ENCODE assay signal across 18 cellular contexts in the genomic region with DNA sequence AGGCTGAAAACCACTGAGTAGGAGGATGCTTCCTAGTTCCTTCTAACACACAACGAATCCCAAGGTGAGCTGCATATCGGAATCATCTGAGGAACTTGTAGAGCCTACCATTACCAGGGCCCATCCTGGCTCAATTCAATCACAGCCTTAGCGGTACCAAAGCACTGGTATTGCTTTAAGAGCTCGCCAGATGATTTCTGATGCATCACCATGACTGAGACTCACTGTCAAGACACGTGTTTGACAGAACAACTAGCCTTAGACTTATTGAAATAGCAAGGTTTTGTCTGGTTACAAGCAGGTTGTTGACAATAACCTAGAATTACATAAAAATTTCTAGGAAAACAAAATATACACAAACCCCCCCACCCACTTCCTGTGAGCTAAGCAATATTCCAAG.
A peak's percentile ranks its signal among the peaks of the same experiment; 100 is the strongest.
DNase-seq lines count a peak whose midpoint lies in the region; ATAC-seq and TF ChIP-seq lines count a peak whose summit lies in the region.
"Had no signal": no experiment of that assay in that cellular context is flagged by ENCODE, and none has a peak within 500 bp of the region (broad histone marks: within the 10 kb centered on the region; RNA-seq: fewer than 3 reads in every experiment).

No MANE protein-coding gene starts in this region.

- H3K4me3 Mint-ChIP-seq in stimulated activated memory B cell treated with anti-CD40 and anti-IgM and Interleukin-4, amounts not matched to agents 10 μg/mL and 1 μg/mL and 100 μg/mL, for 72 hours = no peak overlapping the region
- H3K4me3 Mint-ChIP-seq: brain had no signal

- WGBS in aorta, 2 donors = 66 to 68% methylated on average over 5 of the region's 5 CpGs

- peaks cover 73% of the 10 kb centered on the region for H3K4me1 Mint-ChIP-seq in stimulated activated memory B cell treated with anti-CD40 and anti-IgM and Interleukin-4, amounts not matched to agents 10 μg/mL and 1 μg/mL and 100 μg/mL, for 72 hours

- peak overlapping the region; percentile 84 for H3K27ac Mint-ChIP-seq in stimulated activated memory B cell treated with anti-CD40 and anti-IgM and Interleukin-4, amounts not matched to agents 10 μg/mL and 1 μg/mL and 100 μg/mL, for 72 hours

- H3K36me3 ChIP-seq in left ventricle myocardium inferior (no peaks in the 10 kb centered on the region), OCI-LY1 (ENCODE audit: insufficient read depth, low read length) (peaks cover 15% of the 10 kb centered on the region), WERI-Rb-1 (no peaks in the 10 kb centered on the region), aorta (ENCODE audit: control insufficient read depth in 1 of 2, insufficient read depth in 2 of 2, low read length in 1 of 2) (no peaks in the 10 kb centered on the region)
- H3K36me3 ChIP-seq: esophagus muscularis mucosa, lower lobe of right lung, pancreas, right lobe of liver, uterus had no signal

- H3K4me1 ChIP-seq in left ventricle myocardium inferior (peaks cover 68% of the 10 kb centered on the region), OCI-LY1 (ENCODE audit: insufficient read depth, low read length, severe bottlenecking) (peaks cover 73% of the 10 kb centered on the region), aorta (ENCODE audit: control insufficient read depth in 1 of 2, insufficient read depth in 2 of 2, low read length in 2 of 2) (no peaks in the 10 kb centered on the region)
- H3K4me1 ChIP-seq: right lobe of liver, uterus had no signal

- H3K79me2 ChIP-seq in OCI-LY1 (ENCODE audit: insufficient read depth, low read length) = peaks cover 44% of the 10 kb centered on the region

- intact Hi-C loops in left ventricle myocardium inferior (cut with micrococcal nuclease) (no loop called here), left cardiac atrium (cut with DNase I) (no loop called here), aorta (cut with DNase I) (no loop called here)

- H3K27ac ChIP-seq in left ventricle myocardium inferior (replicated peaks) = peak overlapping the region; percentile 45
- peak overlapping the region; percentile 93 for H3K27ac ChIP-seq in OCI-LY1 (ENCODE audit: low read depth, low read length, poor library complexity, severe bottlenecking)
- no peak overlapping the region for H3K27ac ChIP-seq in WERI-Rb-1
- no peak overlapping the region for H3K27ac ChIP-seq in aorta (ENCODE audit: low read depth in 1 of 2, low read length in 2 of 2)
- H3K27ac ChIP-seq: esophagus muscularis mucosa, lower lobe of right lung, pancreas, right lobe of liver, uterus had no signal

- H3K9me3 ChIP-seq in left ventricle myocardium inferior (replicated peaks) = peaks cover 7% of the 10 kb centered on the region
- peaks cover 3% of the 10 kb centered on the region; the same call in 1 of the 2 replicates for H3K9me3 ChIP-seq in OCI-LY1 (ENCODE audit: low read length)
- H3K9me3 ChIP-seq in WERI-Rb-1 (ENCODE audit: severe bottlenecking) = no peaks in the 10 kb centered on the region
- H3K9me3 ChIP-seq in aorta (ENCODE audit: control insufficient read depth, low read length) = no peaks in the 10 kb centered on the region
- H3K9me3 ChIP-seq: esophagus muscularis mucosa, lower lobe of right lung, pancreas, right lobe of liver, uterus had no signal

- H2AFZ ChIP-seq in OCI-LY1 (ENCODE audit: low read length) = no peak overlapping the region

- H3K9me2 ChIP-seq in OCI-LY1 (ENCODE audit: low read depth, low read length) = no peaks in the 10 kb centered on the region

- H3K36me3 Mint-ChIP-seq in stimulated activated memory B cell treated with anti-CD40 and anti-IgM and Interleukin-4, amounts not matched to agents 10 μg/mL and 1 μg/mL and 100 μg/mL, for 72 hours = peaks cover 8% of the 10 kb centered on the region

- 0 out of 2 replicates have a peak, but pooled peaks cover 4% of the 10 kb centered on the region for H3F3A ChIP-seq in OCI-LY1 (ENCODE audit: insufficient read depth, low read length)

- H3K27me3 ChIP-seq in left ventricle myocardium inferior (ENCODE audit: low read depth) (no peaks in the 10 kb centered on the region), OCI-LY1 (ENCODE audit: insufficient read depth, low read length) (no peaks in the 10 kb centered on the region), WERI-Rb-1 (ENCODE audit: insufficient read depth, low read depth, severe bottlenecking) (no peaks in the 10 kb centered on the region), aorta (ENCODE audit: control insufficient read depth in 1 of 2, insufficient read depth in 2 of 2, low read length in 1 of 2) (no peaks in the 10 kb centered on the region)
- H3K27me3 ChIP-seq: esophagus muscularis mucosa, pancreas, right lobe of liver, uterus had no signal

- TF ChIP-seq CTCF in left ventricle myocardium inferior (IDR thresholded peaks at IDR 0.05; ENCODE audit: borderline replicate concordance) (no peak), OCI-LY1 (IDR thresholded peaks at IDR 0.05; ENCODE audit: low read length) (no peak), choroid plexus epithelial cell (conservative IDR thresholded peaks at IDR 0.05; ENCODE audit: low read depth, low read length) (no peak), WERI-Rb-1 (IDR thresholded peaks at IDR 0.05; ENCODE audit: low read depth, low read length) (no peak)

- ATAC-seq in left cardiac atrium (no peak), HG03460 (IDR thresholded peaks at IDR 0.05; ENCODE audit: unreplicated experiment) (no peak), aorta (ENCODE audit: low FRiP score) (no peak)
- no peak for ATAC-seq in stimulated activated memory B cell treated with anti-CD40 and anti-IgM and Interleukin-4, amounts not matched to agents 10 μg/mL and 1 μg/mL and 100 μg/mL, for 72 hours
- ATAC-seq: lower lobe of right lung, pancreas, right lobe of liver had no signal

- no peaks in the 10 kb centered on the region for H4K20me1 ChIP-seq in OCI-LY1 (ENCODE audit: insufficient read depth, low read length)

- H3K4me3 ChIP-seq in left ventricle myocardium inferior (no peak overlapping the region), OCI-LY1 (ENCODE audit: low read depth, low read length, poor library complexity, severe bottlenecking) (peak overlapping the region; percentile 58), choroid plexus epithelial cell (ENCODE audit: low read depth, low read length) (no peak overlapping the region), WERI-Rb-1 (ENCODE audit: low read depth, low read length) (no peak overlapping the region), aorta (ENCODE audit: low read length in 2 of 2) (no peak overlapping the region)
- H3K4me3 ChIP-seq: esophagus muscularis mucosa, lower lobe of right lung, pancreas, right lobe of liver, uterus had no signal

- peak overlapping the region; percentile 75 for H3K9ac ChIP-seq in OCI-LY1 (ENCODE audit: low read length)

- peak overlapping the region; percentile 90 for H3K4me2 ChIP-seq in OCI-LY1 (ENCODE audit: low read length)

- no peaks in the 10 kb centered on the region for H3K27me3 Mint-ChIP-seq in stimulated activated memory B cell treated with anti-CD40 and anti-IgM and Interleukin-4, amounts not matched to agents 10 μg/mL and 1 μg/mL and 100 μg/mL, for 72 hours

- DNase-seq in left ventricle myocardium inferior (no peak), left cardiac atrium (no peak), choroid plexus epithelial cell (ENCODE audit: low read depth) (peak; percentile 39), WERI-Rb-1 (no peak), aorta (no peak)
- DNase-seq: activated CD4-positive, CD25-positive, alpha-beta regulatory T cell; activated naive CD4-positive, alpha-beta T cell treated with Interleukin-2 at 50 U/mL for 16 hours; lower lobe of right lung; NCI-H526; pancreas; right lobe of liver; SHP77 treated with DMSO at 0.1 percent for 48 hours; uterus had no signal

- no peaks in the 10 kb centered on the region for H3K9me3 Mint-ChIP-seq in stimulated activated memory B cell treated with anti-CD40 and anti-IgM and Interleukin-4, amounts not matched to agents 10 μg/mL and 1 μg/mL and 100 μg/mL, for 72 hours

Comparison
In these comparisons a context has a peak if more than half of its experiments do, and no peak if none do; other contexts are left out.
1. H3K27ac ChIP-seq: peak in left ventricle myocardium inferior (single experiment) and OCI-LY1 (single experiment); none in WERI-Rb-1 (single experiment) and aorta (0 of 2).